In the genomic region with DNA sequence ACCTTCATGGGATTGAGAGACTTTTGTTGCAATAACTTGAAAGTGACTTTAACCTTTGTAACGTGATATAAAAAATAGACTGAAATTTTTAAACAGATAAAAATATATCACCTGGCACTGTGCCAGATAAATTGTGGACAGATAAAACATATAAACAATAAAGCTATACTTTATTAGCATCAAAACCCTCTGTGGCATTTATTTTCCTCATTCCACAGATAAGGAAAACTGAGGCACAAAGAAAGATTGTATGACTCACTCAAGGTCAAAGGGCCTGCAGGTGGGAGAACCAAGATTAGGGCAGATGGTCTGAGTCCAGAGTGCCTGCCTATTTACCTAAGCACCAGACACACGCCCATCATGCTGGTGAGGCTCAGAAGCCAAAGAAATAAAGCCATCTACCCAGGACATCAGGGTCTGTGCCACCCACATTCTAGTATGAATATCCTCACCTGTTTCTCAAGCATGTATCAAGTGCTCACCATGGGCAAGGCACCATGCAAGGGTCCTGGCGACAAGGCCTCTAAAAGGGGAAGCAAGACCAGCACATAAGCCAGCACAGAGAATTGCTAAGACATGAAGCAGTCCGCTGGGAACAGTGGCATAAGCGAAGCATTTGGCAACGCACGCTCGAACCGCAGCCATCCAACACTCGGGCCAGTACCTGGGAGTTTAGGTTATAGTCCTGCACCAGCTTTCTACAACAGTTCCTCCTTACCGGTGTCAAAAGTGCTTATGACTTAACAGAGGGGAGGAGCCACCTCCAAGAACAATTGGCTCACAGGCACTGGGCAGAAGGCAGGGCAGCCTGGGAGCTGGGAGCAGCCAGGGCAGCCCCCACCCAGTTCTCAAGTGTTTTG, we compare ENCODE assay signal across 8 cellular contexts. TPM values are rescaled to one million over a fixed set of nuclear protein-coding genes. Genes with fewer than 3 reads are reported as not detected.
DNase-seq lines count a peak whose midpoint lies in the region; ATAC-seq and TF ChIP-seq lines count a peak whose summit lies in the region.

No MANE protein-coding gene starts in this region.

- peak overlapping the region; percentile 55 for H3K27ac ChIP-seq in layer of hippocampus (ENCODE audit: low read depth, low read length)
- peak overlapping the region; percentile 78 to 100 (median 95) for H3K27ac ChIP-seq in stomach

- DNase-seq in DMS 273 (lab: John Stamatoyannopoulos, UW; ENCODE audit: unreplicated experiment) (peak; percentile 75), DMS 273 treated with DMSO at 0.1 percent for 48 hours (lab: John Stamatoyannopoulos, UW) (no peak), NCI-H748 (lab: John Stamatoyannopoulos, UW; ENCODE audit: unreplicated experiment) (peak; percentile 57), astrocyte of the hippocampus (ENCODE audit: low read depth, low spot score) (peak; percentile 62), stomach (peak; percentile 76), dedifferentiated amniotic fluid mesenchymal stem cell (ENCODE audit: extremely low spot score) (no peak)

- TF ChIP-seq CTCF in stomach (IDR thresholded peaks at IDR 0.05) = no peak

- TF ChIP-seq POLR2A in stomach (IDR thresholded peaks at IDR 0.05) = no peak

- peak overlapping the region; percentile 12 to 25 (median 18) for H3K4me3 ChIP-seq in stomach

- WGBS in stomach, 5 donors = 12 to 19% (median 15%) methylated on average over 10 to 11 of the region's 11 CpGs

- peaks cover 0 to 7% (median 5%) of the 10 kb centered on the region in 4 donors for H3K36me3 ChIP-seq in stomach

- intact Hi-C loops in stomach (cut with DNase I; ENCODE audit: low total_unique reads) = loop anchor here (10.0 kb wide), 1 partner anchor 105 kb away; no protein-coding TSS in a partner anchor

- no peak for ATAC-seq in HG02678 (IDR thresholded peaks at IDR 0.05; ENCODE audit: unreplicated experiment)

- TF ChIP-seq EP300 in stomach (IDR thresholded peaks at IDR 0.05) = no peak

- H3K4me1 ChIP-seq in stomach = peaks cover 100% of the 10 kb centered on the region in 4 donors

- H3K27me3 ChIP-seq in layer of hippocampus (ENCODE audit: control insufficient read depth, insufficient read depth, low read length) = no peaks in the 10 kb centered on the region
- H3K27me3 ChIP-seq in stomach = no peaks in the 10 kb centered on the region

- H3K9me3 ChIP-seq in stomach = no peaks in the 10 kb centered on the region

RNA-seq across cellular contexts. Expression of gene MYH9, which starts 17.6 kb away (rescaled TPM):
- total RNA-seq in stomach = 100 to 1,000 TPM; 155 to 620 (median 272) TPM
- polyA plus RNA-seq in stomach = 10 to 100 TPM; 46.7 to 79.3 (median 54.3) TPM

Comparison
In these comparisons a context has a peak if more than half of its experiments do, and no peak if none do; other contexts are left out.
1. DNase-seq: peak in DMS 273 (single experiment), NCI-H748 (single experiment), astrocyte of the hippocampus (single experiment) and stomach (single experiment); none in DMS 273 treated with DMSO at 0.1 percent for 48 hours (single experiment) and dedifferentiated amniotic fluid mesenchymal stem cell (single experiment).